In genomic region chr21:28738305-28738704, GRCh38 we compare ENCODE assay signal across 1 cellular context.
TF ChIP-seq lines count a peak whose summit lies in the region.

No MANE protein-coding gene starts in this region.

TF ChIP-seq in IMR-90, 13 proteins besides CTCF, POLR2A, EP300 and RAD21:
- TF ChIP-seq FOS (IDR thresholded peaks at IDR 0.05; ENCODE audit: low read depth, low read length) (no peak), NFE2L2 (IDR thresholded peaks at IDR 0.05; ENCODE audit: low read depth, low read length) (no peak), MAZ (IDR thresholded peaks at IDR 0.05; ENCODE audit: borderline replicate concordance, low read depth, low read length) (no peak), SMC3 (IDR thresholded peaks at IDR 0.05; ENCODE audit: low read depth, low read length) (no peak), CHD1 (IDR thresholded peaks at IDR 0.05; ENCODE audit: low read depth, low read length) (no peak), BHLHE40 (IDR thresholded peaks at IDR 0.05; ENCODE audit: low read depth, low read length) (no peak), RFX5 (IDR thresholded peaks at IDR 0.05; ENCODE audit: low read depth, low read length) (no peak), MXI1 (IDR thresholded peaks at IDR 0.05; ENCODE audit: borderline replicate concordance, low read depth, low read length) (no peak)
TF ChIP-seq in IMR-90: peak in this region for 0.
